Comparison of ENCODE assay signal across 9 cellular contexts in genomic region chr17:28896491-28896883, GRCh38. TPM values are rescaled to one million over a fixed set of nuclear protein-coding genes. Genes with fewer than 3 reads are reported as not detected.
DNase-seq lines count a peak whose midpoint lies in the region; ATAC-seq, FAIRE-seq and TF ChIP-seq lines count a peak whose summit lies in the region.
"Had no signal": no experiment of that assay in that cellular context is flagged by ENCODE, and none has a peak within 500 bp of the region (broad histone marks: within the 10 kb centered on the region; RNA-seq: fewer than 3 reads in every experiment).

No MANE protein-coding gene starts in this region.

- no peak for TF ChIP-seq POLR2A in H1 (IDR thresholded peaks at IDR 0.05; ENCODE audit: control extremely low read depth in 1 of 2, low read depth in 2 of 2, low read length in 2 of 2)
- TF ChIP-seq POLR2A in GM18505 (IDR thresholded peaks at IDR 0.05; ENCODE audit: borderline replicate concordance, extremely low read depth, insufficient read depth, insufficient read length): no peak

- H4K20me1 ChIP-seq in H1 (replicated peaks in 1 of 2; ENCODE audit: control insufficient read depth in 1 of 2, insufficient read depth in 2 of 2, low read length in 2 of 2): peaks cover 0 to 5% of the 10 kb centered on the region in 2 experiments

- H3K4ac ChIP-seq in H1 (replicated peaks; ENCODE audit: insufficient read length, low read depth, low read length): no peak overlapping the region
- no peak overlapping the region for H3K4ac ChIP-seq in neuronal stem cell (ENCODE audit: low read length)

- peak overlapping the region; percentile 96 for H3K4me3 Mint-ChIP-seq in CD8-positive, alpha-beta T cell

- H4K5ac ChIP-seq in H1 (ENCODE audit: insufficient read length, low read depth, low read length): no peak overlapping the region

- H2BK5ac ChIP-seq in H1 (ENCODE audit: low read depth, low read length): no peak overlapping the region
- H2BK5ac ChIP-seq in neuronal stem cell (ENCODE audit: low read length): peak overlapping the region; percentile 82

- H3K79me1 ChIP-seq in H1 (ENCODE audit: low read depth, low read length) (peaks cover 11% of the 10 kb centered on the region), neuronal stem cell (ENCODE audit: low read depth, low read length) (peaks cover 3% of the 10 kb centered on the region)

- H2AFZ ChIP-seq in H1 (ENCODE audit: low read length) (no peak overlapping the region), neuronal stem cell (ENCODE audit: low read length) (no peak overlapping the region)

- no peak overlapping the region; the same call in 1 of the 2 replicates for H3K18ac ChIP-seq in H1 (ENCODE audit: extremely low read depth, low read length)
- no peak overlapping the region for H3K18ac ChIP-seq in neuronal stem cell (ENCODE audit: low read length)

- H3K79me2 ChIP-seq in H1 (ENCODE audit: control insufficient read depth in 1 of 2, insufficient read depth in 2 of 2, low read length in 2 of 2): peaks cover 4 to 24% of the 10 kb centered on the region in 2 experiments

- H3K14ac ChIP-seq in H1 (ENCODE audit: insufficient read length) (no peak overlapping the region), neuronal stem cell (ENCODE audit: low read length) (no peak overlapping the region)

- H2BK12ac ChIP-seq in H1 (ENCODE audit: low read depth, low read length): no peak overlapping the region
- H2BK12ac ChIP-seq in neuronal stem cell (ENCODE audit: low read length): no peak overlapping the region

- H4K91ac ChIP-seq in H1 (replicated peaks; ENCODE audit: insufficient read length, low read length) (no peak overlapping the region), neuronal stem cell (ENCODE audit: low read depth, low read length, poor library complexity) (no peak overlapping the region)

- H3K27me3 ChIP-seq in CD8-positive, alpha-beta T cell (ENCODE audit: insufficient read depth, low read length): no peaks in the 10 kb centered on the region
- H3K27me3 ChIP-seq in NT2/D1 (ENCODE audit: insufficient read depth, insufficient read length) (no peaks in the 10 kb centered on the region), H1 (replicated peaks in 1 of 4; ENCODE audit: control insufficient read depth in 3 of 4, extremely low read depth in 1 of 4, insufficient read depth in 3 of 4, low read length in 3 of 4) (no peaks in the 10 kb centered on the region), neuronal stem cell (ENCODE audit: control insufficient read depth in 3 of 3, insufficient read depth in 3 of 3, low read depth in 1 of 3, low read length in 3 of 3) (no peaks in the 10 kb centered on the region)

- H4K8ac ChIP-seq in H1 (ENCODE audit: extremely low read depth, insufficient read depth, low read length) (no peak overlapping the region), neuronal stem cell (ENCODE audit: low read depth, low read length) (no peak overlapping the region)

- peak overlapping the region; percentile 85 for H3K27ac ChIP-seq in CD8-positive, alpha-beta T cell (ENCODE audit: low read depth, low read length)
- H3K27ac ChIP-seq in H1 (ENCODE audit: low read depth, low read length): no peak overlapping the region
- no peak overlapping the region for H3K27ac ChIP-seq in neuronal stem cell (replicated peaks; ENCODE audit: low read length)

- no peak overlapping the region for H2AK5ac ChIP-seq in H1 (ENCODE audit: low read depth, low read length)
- H2AK5ac ChIP-seq in neuronal stem cell (ENCODE audit: low read depth, low read length): no peak overlapping the region

- H3K9me3 Mint-ChIP-seq in CD8-positive, alpha-beta T cell: no peaks in the 10 kb centered on the region

- ATAC-seq in CD8-positive, alpha-beta T cell: no peak
- ATAC-seq in GM18505 (IDR thresholded peaks at IDR 0.05; ENCODE audit: unreplicated experiment): no peak

- H3K4me3 ChIP-seq in CD8-positive, alpha-beta T cell (ENCODE audit: low read depth, low read length): peak overlapping the region; percentile 81
- H3K4me3 ChIP-seq in NT2/D1 (ENCODE audit: insufficient read length, low read depth) (peak overlapping the region; percentile 82), H1 (ENCODE audit: extremely low read depth in 1 of 4, insufficient read depth in 2 of 4, low read depth in 3 of 4, low read length in 4 of 4) (peak overlapping the region; percentile 79 to 94 (median 89)), neuronal stem cell (ENCODE audit: low read length in 2 of 2) (peak overlapping the region; percentile 69 to 96)

- no peak overlapping the region for H2BK20ac ChIP-seq in H1 (ENCODE audit: low read length)

- FAIRE-seq in H1 (lab: Jason Lieb, UNC): no peak
- FAIRE-seq: endometrium had no signal

- H3K23me2 ChIP-seq in H1 (ENCODE audit: low read depth, low read length): peaks cover 2% of the 10 kb centered on the region; the same call in 1 of the 2 replicates

- TF ChIP-seq CTCF in CD8-positive, alpha-beta T cell (IDR thresholded peaks at IDR 0.05): no peak
- TF ChIP-seq CTCF in H1 (IDR thresholded peaks at IDR 0.05; ENCODE audit: control extremely low read depth in 1 of 3, insufficient read depth in 1 of 3, low read depth in 1 of 3, low read length in 3 of 3): no peak

- POLR2A ChIA-PET in CD8-positive, alpha-beta T cell (lab: Charles Lee): interaction anchor here (0.7 to 2.8 kb wide), 7 partner anchors 16 to 170 kb away, joined by 3 to 11 read pairs (median 5); partner anchors contain the start of genes FAM222B and TLCD1
- POLR2A ChIA-PET in H1 (lab: Charles Lee; ENCODE audit: partially characterized antibody): interaction anchor here (1.0 to 5.2 kb wide), 13 partner anchors 9 to 185 kb away, joined by 3 to 51 read pairs (median 6); partner anchors contain the start of genes FAM222B, PROCA1, RPL23A and TLCD1

- H2BK15ac ChIP-seq in H1 (ENCODE audit: low read length): no peak overlapping the region
- H2BK15ac ChIP-seq in neuronal stem cell (ENCODE audit: low read length): no peak overlapping the region

- H2BK120ac ChIP-seq in H1 (replicated peaks; ENCODE audit: low read depth, low read length) (no peak overlapping the region), neuronal stem cell (ENCODE audit: low read depth, low read length) (no peak overlapping the region)

- no peaks in the 10 kb centered on the region for H3K9me3 ChIP-seq in CD8-positive, alpha-beta T cell (ENCODE audit: low read length)
- H3K9me3 ChIP-seq in NT2/D1 (ENCODE audit: insufficient read depth, low read length) (peaks cover 15% of the 10 kb centered on the region; the same call in 1 of the 2 replicates), H1 (ENCODE audit: insufficient read depth in 2 of 2, low read depth in 1 of 2, low read length in 1 of 2) (no peaks in the 10 kb centered on the region), neuronal stem cell (replicated peaks in 1 of 2; ENCODE audit: control insufficient read depth in 2 of 2, insufficient read depth in 1 of 2, low read depth in 1 of 2, low read length in 2 of 2) (no peaks in the 10 kb centered on the region)

- H3K36me3 ChIP-seq in CD8-positive, alpha-beta T cell (ENCODE audit: insufficient read depth, low read length): no peaks in the 10 kb centered on the region
- H3K36me3 ChIP-seq in NT2/D1 (ENCODE audit: insufficient read depth, insufficient read length, low read length) (peaks cover 30% of the 10 kb centered on the region), H1 (ENCODE audit: control insufficient read depth in 2 of 4, insufficient read depth in 4 of 4, low read length in 3 of 4) (no peaks in the 10 kb centered on the region; a peak in 2 of 8 replicates), neuronal stem cell (replicated peaks in 1 of 2; ENCODE audit: control insufficient read depth in 2 of 2, insufficient read depth in 2 of 2, low read length in 2 of 2) (peaks cover 2 to 39% of the 10 kb centered on the region in 2 donors)

- H3K4me1 ChIP-seq in CD8-positive, alpha-beta T cell (ENCODE audit: insufficient read depth, low read length): peaks cover 63% of the 10 kb centered on the region
- H3K4me1 ChIP-seq in NT2/D1 (ENCODE audit: insufficient read depth, insufficient read length) (no peaks in the 10 kb centered on the region), H1 (replicated peaks in 1 of 4; ENCODE audit: control insufficient read depth in 3 of 4, insufficient read depth in 4 of 4, low read length in 3 of 4) (peaks cover 1 to 14% (median 5%) of the 10 kb centered on the region in 4 experiments), neuronal stem cell (ENCODE audit: control insufficient read depth in 2 of 2, insufficient read depth in 1 of 2, low read depth in 1 of 2, low read length in 2 of 2) (peaks cover 7 to 16% of the 10 kb centered on the region in 2 donors)

- no peak overlapping the region for H3K56ac ChIP-seq in H1 (replicated peaks; ENCODE audit: insufficient read length, low read depth, low read length)

- H3K27ac Mint-ChIP-seq in CD8-positive, alpha-beta T cell: peak overlapping the region; percentile 96

- no peak overlapping the region for H3K23ac ChIP-seq in H1 (ENCODE audit: insufficient read length)
- H3K23ac ChIP-seq in neuronal stem cell (ENCODE audit: low read depth, low read length, poor library complexity): peak overlapping the region; percentile 86

- no peak for DNase-seq in CD8-positive, alpha-beta T cell
- DNase-seq in NT2/D1 (ENCODE audit: low read depth, low spot score) (no peak), H1 (ENCODE audit: low read depth in 1 of 2, low spot score in 2 of 2) (no peak), neuronal stem cell (ENCODE audit: low spot score) (no peak), HK-2 (ENCODE audit: unreplicated experiment) (no peak), NCI-H128 (lab: John Stamatoyannopoulos, UW; ENCODE audit: unreplicated experiment) (no peak)
- DNase-seq in activated CD4-positive, CD25-positive, alpha-beta regulatory T cell (lab: John Stamatoyannopoulos, UW): no peak

- no peak for TF ChIP-seq EP300 in H1 (IDR thresholded peaks at IDR 0.05; ENCODE audit: borderline replicate concordance in 1 of 2, low read depth in 2 of 2, low read length in 2 of 2)

- H3K4me1 Mint-ChIP-seq in CD8-positive, alpha-beta T cell (ENCODE audit: low read depth): peaks cover 62% of the 10 kb centered on the region

- intact Hi-C loops in CD8-positive, alpha-beta T cell (cut with DNase I, micrococcal nuclease): loop anchor here (5.0 kb wide), 2 partner anchors 134 to 234 kb away; partner anchors contain the start of genes SDF2 (in 1 of the 2) and SUPT6H (in 1 of the 2)

- 8% methylated on average over 5 of the region's 5 CpGs; no CpG with 5 or more reads in 1 of the 2 experiments for WGBS in H1 (ENCODE audit: extremely low coverage in 1 of 2, insufficient coverage in 1 of 2, insufficient read length in 1 of 2, insufficient replicate concordance in 2 of 2, low coverage in 1 of 2, low lambda C conversion rate in 2 of 2, missing lambda C conversion rate in 1 of 2), 2 experiments
- WGBS in neuronal stem cell (ENCODE audit: extremely low coverage in 2 of 2, insufficient read length in 2 of 2, insufficient replicate concordance in 1 of 2), 2 donors: no CpG with 5 or more reads among the region's 5 CpGs

- CTCF ChIA-PET in CD8-positive, alpha-beta T cell (lab: Charles Lee): interaction anchor here (1.1 to 11.1 kb wide), 7 partner anchors 25 to 175 kb away, joined by 4 to 95 read pairs (median 7); partner anchors contain the start of gene TLCD1
- CTCF ChIA-PET in H1 (lab: Charles Lee; ENCODE audit: partially characterized antibody): interaction anchor here (0.8 to 7.3 kb wide), 10 partner anchors 9 to 348 kb away, joined by 3 to 47 read pairs (median 6); no protein-coding TSS in a partner anchor

- TF ChIP-seq RAD21 in H1 (IDR thresholded peaks at IDR 0.05 in 1 of 2, conservative IDR thresholded peaks at IDR 0.05 in 1 of 2; ENCODE audit: low read depth in 2 of 2, low read length in 2 of 2): no peak

- H3K9ac ChIP-seq in NT2/D1 (ENCODE audit: insufficient read length, low read depth) (peak overlapping the region; percentile 85), H1 (replicated peaks in 1 of 4; ENCODE audit: extremely low read depth in 1 of 4, low read depth in 3 of 4, low read length in 3 of 4) (no peak overlapping the region; a peak in 1 of 7 replicates), neuronal stem cell (ENCODE audit: low read depth, low read length, poor library complexity) (no peak overlapping the region)

- H3K36me3 Mint-ChIP-seq in CD8-positive, alpha-beta T cell: peaks cover 36% of the 10 kb centered on the region

- H3K4me2 ChIP-seq in H1 (ENCODE audit: insufficient read depth in 1 of 2, low read depth in 2 of 2, low read length in 2 of 2): peak overlapping the region; percentile 68 to 71
- peak overlapping the region; percentile 70 for H3K4me2 ChIP-seq in neuronal stem cell (ENCODE audit: insufficient read depth, low read length, poor library complexity, severe bottlenecking)

- no peaks in the 10 kb centered on the region for H3K27me3 Mint-ChIP-seq in CD8-positive, alpha-beta T cell (ENCODE audit: low read depth)

RNA-seq across cellular contexts. Expression of gene FLOT2, which starts 1.0 kb away (rescaled TPM):
- total RNA-seq in CD8-positive, alpha-beta T cell: 10 to 100 TPM; 69.7 to 71.6 TPM
- 116 and 121 TPM in 2 replicates for total RNA-seq in H1 (2021; fragmentation: NEBNext Ultra II Directional; extraction: Animal tissue kit (Norgen Biotek cat#: 25700))
- polyA plus RNA-seq in H1 (2011; rRNA removed): 189 and 209 TPM in 2 replicates
- 133 TPM for polyA plus RNA-seq in H1 (2011; cell fraction: cytosol; rRNA removed)
- 102 TPM for polyA plus RNA-seq in H1 (2011; cell fraction: nucleus; rRNA removed)
- 101 to 164 TPM (median 143 TPM) in 4 replicates for polyA plus RNA-seq in H1 (2012, experiment 1 of 2)
- polyA plus RNA-seq in H1 (2012, experiment 2 of 2): 179 TPM
- polyA plus RNA-seq in H1 (2013, experiment 1 of 2): 85.5 TPM
- polyA plus RNA-seq in H1 (2013, experiment 2 of 2): 66.9 TPM
- polyA minus RNA-seq in H1 (2011; rRNA and poly(A)+ RNA removed): 128 and 140 TPM in 2 replicates
- 88.1 TPM for polyA minus RNA-seq in H1 (2011; cell fraction: cytosol; rRNA and poly(A)+ RNA removed)
- polyA minus RNA-seq in H1 (2011; cell fraction: nucleus; rRNA and poly(A)+ RNA removed): 31.3 TPM
- 95.3 TPM for polyA plus RNA-seq in neuronal stem cell (2013, experiment 1 of 2)
- polyA plus RNA-seq in neuronal stem cell (2013, experiment 2 of 2): 94.8 TPM

RNA-seq across cellular contexts. Expression of gene DHRS13, which starts 6.4 kb away (rescaled TPM):
- 10 to 100 TPM; 27.3 to 30.9 TPM for total RNA-seq in CD8-positive, alpha-beta T cell
- 22.1 and 23.7 TPM in 2 replicates for total RNA-seq in H1 (2021; fragmentation: NEBNext Ultra II Directional; extraction: Animal tissue kit (Norgen Biotek cat#: 25700))
- 30.0 and 33.9 TPM in 2 replicates for polyA plus RNA-seq in H1 (2011; rRNA removed)
- polyA plus RNA-seq in H1 (2011; cell fraction: cytosol; rRNA removed): 31.3 TPM
- polyA plus RNA-seq in H1 (2011; cell fraction: nucleus; rRNA removed): 26.4 TPM
- polyA plus RNA-seq in H1 (2012, experiment 1 of 2): 9.0 to 18.0 TPM (median 17.3 TPM) in 4 replicates
- polyA plus RNA-seq in H1 (2012, experiment 2 of 2): 21.1 TPM
- 29.1 TPM for polyA plus RNA-seq in H1 (2013, experiment 1 of 2)
- polyA plus RNA-seq in H1 (2013, experiment 2 of 2): 30.8 TPM
- 18.9 and 19.8 TPM in 2 replicates for polyA minus RNA-seq in H1 (2011; rRNA and poly(A)+ RNA removed)
- 12.2 TPM for polyA minus RNA-seq in H1 (2011; cell fraction: cytosol; rRNA and poly(A)+ RNA removed)
- polyA minus RNA-seq in H1 (2011; cell fraction: nucleus; rRNA and poly(A)+ RNA removed): 14.2 TPM
- 15.4 TPM for polyA plus RNA-seq in neuronal stem cell (2013, experiment 1 of 2)
- 14.5 TPM for polyA plus RNA-seq in neuronal stem cell (2013, experiment 2 of 2)

RNA-seq across cellular contexts. Expression of gene ERAL1, which starts 41.7 kb away (rescaled TPM):
- 10 to 100 TPM; 20.0 to 21.2 TPM for total RNA-seq in CD8-positive, alpha-beta T cell
- total RNA-seq in H1 (2021; fragmentation: NEBNext Ultra II Directional; extraction: Animal tissue kit (Norgen Biotek cat#: 25700)): 67.8 and 77.1 TPM in 2 replicates
- 122 and 143 TPM in 2 replicates for polyA plus RNA-seq in H1 (2011; rRNA removed)
- polyA plus RNA-seq in H1 (2011; cell fraction: cytosol; rRNA removed): 114 TPM
- polyA plus RNA-seq in H1 (2011; cell fraction: nucleus; rRNA removed): 126 TPM
- polyA plus RNA-seq in H1 (2012, experiment 1 of 2): 78.6 to 93.8 TPM (median 90.0 TPM) in 4 replicates
- 103 TPM for polyA plus RNA-seq in H1 (2012, experiment 2 of 2)
- 62.0 TPM for polyA plus RNA-seq in H1 (2013, experiment 1 of 2)
- 63.0 TPM for polyA plus RNA-seq in H1 (2013, experiment 2 of 2)
- 114 and 115 TPM in 2 replicates for polyA minus RNA-seq in H1 (2011; rRNA and poly(A)+ RNA removed)
- 73.9 TPM for polyA minus RNA-seq in H1 (2011; cell fraction: cytosol; rRNA and poly(A)+ RNA removed)
- 36.1 TPM for polyA minus RNA-seq in H1 (2011; cell fraction: nucleus; rRNA and poly(A)+ RNA removed)
- 36.2 TPM for polyA plus RNA-seq in neuronal stem cell (2013, experiment 1 of 2)
- polyA plus RNA-seq in neuronal stem cell (2013, experiment 2 of 2): 39.5 TPM

RNA-seq across cellular contexts. Expression of gene FAM222B, which starts 53.9 kb away (rescaled TPM):
- 10 to 100 TPM; 20.2 to 20.6 TPM for total RNA-seq in CD8-positive, alpha-beta T cell
- 81.7 and 86.6 TPM in 2 replicates for total RNA-seq in H1 (2021; fragmentation: NEBNext Ultra II Directional; extraction: Animal tissue kit (Norgen Biotek cat#: 25700))
- polyA plus RNA-seq in H1 (2011; rRNA removed): 42.1 and 63.9 TPM in 2 replicates
- 21.4 TPM for polyA plus RNA-seq in H1 (2011; cell fraction: cytosol; rRNA removed)
- 38.1 TPM for polyA plus RNA-seq in H1 (2011; cell fraction: nucleus; rRNA removed)
- polyA plus RNA-seq in H1 (2012, experiment 1 of 2): 60.6 to 73.4 TPM (median 66.4 TPM) in 4 replicates
- polyA plus RNA-seq in H1 (2012, experiment 2 of 2): 59.5 TPM
- polyA plus RNA-seq in H1 (2013, experiment 1 of 2): 94.8 TPM
- 101 TPM for polyA plus RNA-seq in H1 (2013, experiment 2 of 2)
- 40.1 and 42.1 TPM in 2 replicates for polyA minus RNA-seq in H1 (2011; rRNA and poly(A)+ RNA removed)
- 58.4 TPM for polyA minus RNA-seq in H1 (2011; cell fraction: cytosol; rRNA and poly(A)+ RNA removed)
- polyA minus RNA-seq in H1 (2011; cell fraction: nucleus; rRNA and poly(A)+ RNA removed): 45.2 TPM
- 38.0 TPM for polyA plus RNA-seq in neuronal stem cell (2013, experiment 1 of 2)
- polyA plus RNA-seq in neuronal stem cell (2013, experiment 2 of 2): 37.2 TPM

RNA-seq across cellular contexts. Expression of gene PHF12, which starts 54.8 kb away (rescaled TPM):
- 100 to 1,000 TPM; 294 to 297 TPM for total RNA-seq in CD8-positive, alpha-beta T cell
- 57.7 and 65.7 TPM in 2 replicates for total RNA-seq in H1 (2021; fragmentation: NEBNext Ultra II Directional; extraction: Animal tissue kit (Norgen Biotek cat#: 25700))
- polyA plus RNA-seq in H1 (2011; rRNA removed): 38.8 and 74.8 TPM in 2 replicates
- polyA plus RNA-seq in H1 (2011; cell fraction: cytosol; rRNA removed): 35.5 TPM
- polyA plus RNA-seq in H1 (2011; cell fraction: nucleus; rRNA removed): 143 TPM
- 54.3 to 66.0 TPM (median 57.0 TPM) in 4 replicates for polyA plus RNA-seq in H1 (2012, experiment 1 of 2)
- polyA plus RNA-seq in H1 (2012, experiment 2 of 2): 18.9 TPM
- polyA plus RNA-seq in H1 (2013, experiment 1 of 2): 30.5 TPM
- polyA plus RNA-seq in H1 (2013, experiment 2 of 2): 27.9 TPM
- polyA minus RNA-seq in H1 (2011; rRNA and poly(A)+ RNA removed): 52.7 and 53.4 TPM in 2 replicates
- polyA minus RNA-seq in H1 (2011; cell fraction: cytosol; rRNA and poly(A)+ RNA removed): 41.7 TPM
- polyA minus RNA-seq in H1 (2011; cell fraction: nucleus; rRNA and poly(A)+ RNA removed): 69.0 TPM
- polyA plus RNA-seq in neuronal stem cell (2013, experiment 1 of 2): 24.9 TPM
- 24.3 TPM for polyA plus RNA-seq in neuronal stem cell (2013, experiment 2 of 2)
